In the genomic region with DNA sequence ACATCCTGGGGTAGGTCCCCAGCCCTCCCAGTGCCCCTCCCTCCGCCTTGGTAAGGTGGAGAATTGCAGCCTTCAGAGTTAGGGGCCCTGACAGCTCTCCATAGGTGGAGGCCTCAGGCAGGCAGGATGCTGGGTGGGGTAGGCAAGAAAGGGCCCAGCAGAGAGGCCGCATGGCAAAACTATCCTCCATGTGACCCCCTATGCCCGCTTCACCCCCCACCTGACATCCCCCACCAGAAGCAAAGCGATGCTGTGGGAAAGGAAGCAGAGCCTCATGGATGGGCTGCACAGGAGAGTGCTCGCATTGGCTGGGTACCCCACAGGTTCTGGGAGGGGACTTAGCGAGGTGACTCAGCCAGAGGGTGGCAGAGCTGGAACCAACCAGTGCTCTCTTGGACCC, we compare ENCODE assay signal across 40 cellular contexts. TPM values are rescaled to one million over a fixed set of nuclear protein-coding genes. Genes with fewer than 3 reads are reported as not detected.
DNase-seq lines count a peak whose midpoint lies in the region; ATAC-seq, FAIRE-seq and TF ChIP-seq lines count a peak whose summit lies in the region.
"Had no signal": no experiment of that assay in that cellular context is flagged by ENCODE, and none has a peak within 500 bp of the region (broad histone marks: within the 10 kb centered on the region; RNA-seq: fewer than 3 reads in every experiment).

No MANE protein-coding gene starts in this region.

- no peak for TF ChIP-seq RAD21 in H1 (IDR thresholded peaks at IDR 0.05 in 1 of 2, conservative IDR thresholded peaks at IDR 0.05 in 1 of 2; ENCODE audit: low read depth in 2 of 2, low read length in 2 of 2)

- H3K23me2 ChIP-seq in H1 (ENCODE audit: low read depth, low read length) = no peaks in the 10 kb centered on the region; the same call in 1 of the 2 replicates

- no peak overlapping the region for H3K4me3 Mint-ChIP-seq in activated CD8-positive, alpha-beta memory T cell treated with anti-CD3 and anti-CD28 coated beads, Interleukin-2, amount 10 ng/mL, durations not matched to agents 7 days and 5 days
- H3K4me3 Mint-ChIP-seq: activated naive CD8-positive, alpha-beta T cell treated with anti-CD3 and anti-CD28 coated beads, Interleukin-2, amount 10 ng/mL, durations not matched to agents 7 days and 5 days; natural killer cell treated with Interleukin-12 subunit alpha and Interleukin-12 subunit beta and Interleukin-15 and Interleukin-18, amount 100 ng/mL, for 72 hours had no signal

- H4K8ac ChIP-seq in H1 (ENCODE audit: extremely low read depth, insufficient read depth, low read length) (peak overlapping the region; percentile 52; the same call in 1 of the 2 replicates), trophoblast cell (ENCODE audit: low read depth, low read length) (no peak overlapping the region)

- H3K79me2 ChIP-seq in H1 (ENCODE audit: control insufficient read depth in 1 of 2, insufficient read depth in 2 of 2, low read length in 2 of 2) = no peaks in the 10 kb centered on the region
- no peaks in the 10 kb centered on the region for H3K79me2 ChIP-seq in trophoblast cell (ENCODE audit: control insufficient read depth, insufficient read depth, low read length, poor library complexity)

- H3K56ac ChIP-seq in H1 (replicated peaks; ENCODE audit: insufficient read length, low read depth, low read length) = no peak overlapping the region

- TF ChIP-seq EP300 in H1 (IDR thresholded peaks at IDR 0.05; ENCODE audit: borderline replicate concordance in 1 of 2, low read depth in 2 of 2, low read length in 2 of 2) = no peak

- H3K9me3 ChIP-seq in H1 (ENCODE audit: insufficient read depth in 2 of 2, low read depth in 1 of 2, low read length in 1 of 2) (no peaks in the 10 kb centered on the region), lower lobe of right lung (no peaks in the 10 kb centered on the region), trophoblast cell (ENCODE audit: insufficient read depth, low read depth, low read length) (no peaks in the 10 kb centered on the region)
- H3K9me3 ChIP-seq: ascending aorta, gastroesophageal sphincter, SJSA1, thyroid gland had no signal

- POLR2A ChIA-PET in H1 (lab: Charles Lee; ENCODE audit: partially characterized antibody) = interaction anchor here (0.7 kb wide), 1 partner anchor 93 kb away, joined by 3 read pairs; no protein-coding TSS in a partner anchor

- H2AFZ ChIP-seq in H1 (ENCODE audit: low read length) (no peak overlapping the region), trophoblast cell (ENCODE audit: insufficient read depth, low read length, poor library complexity) (no peak overlapping the region)

- no peak overlapping the region for H2BK15ac ChIP-seq in H1 (ENCODE audit: low read length)

- 80% methylated on average over 6 of the region's 6 CpGs; no CpG with 5 or more reads in 1 of the 2 experiments for WGBS in H1 (ENCODE audit: extremely low coverage in 1 of 2, insufficient coverage in 1 of 2, insufficient read length in 1 of 2, insufficient replicate concordance in 2 of 2, low coverage in 1 of 2, low lambda C conversion rate in 2 of 2, missing lambda C conversion rate in 1 of 2), 2 experiments
- no CpG with 5 or more reads among the region's 6 CpGs for WGBS in trophoblast cell (ENCODE audit: extremely low coverage, insufficient coverage, insufficient read length)

- H3K9ac ChIP-seq in H1 (replicated peaks in 1 of 4; ENCODE audit: extremely low read depth in 1 of 4, low read depth in 3 of 4, low read length in 3 of 4) (no peak overlapping the region), trophoblast cell (ENCODE audit: low read length) (no peak overlapping the region)

- H2BK20ac ChIP-seq in H1 (ENCODE audit: low read length) = no peak overlapping the region

- no peaks in the 10 kb centered on the region for H3K9me3 Mint-ChIP-seq in activated CD8-positive, alpha-beta memory T cell treated with anti-CD3 and anti-CD28 coated beads, Interleukin-2, amount 10 ng/mL, durations not matched to agents 7 days and 5 days (ENCODE audit: low read depth)
- H3K9me3 Mint-ChIP-seq: activated naive CD8-positive, alpha-beta T cell treated with anti-CD3 and anti-CD28 coated beads, Interleukin-2, amount 10 ng/mL, durations not matched to agents 7 days and 5 days; natural killer cell treated with Interleukin-12 subunit alpha and Interleukin-12 subunit beta and Interleukin-15 and Interleukin-18, amount 100 ng/mL, for 72 hours had no signal

- H3K27me3 ChIP-seq in H1 (replicated peaks in 1 of 4; ENCODE audit: control insufficient read depth in 3 of 4, extremely low read depth in 1 of 4, insufficient read depth in 3 of 4, low read length in 3 of 4) = no peaks in the 10 kb centered on the region
- H3K27me3 ChIP-seq in lower lobe of right lung (ENCODE audit: low read depth) = no peaks in the 10 kb centered on the region
- no peaks in the 10 kb centered on the region for H3K27me3 ChIP-seq in trophoblast cell (ENCODE audit: insufficient read depth, low read length)
- H3K27me3 ChIP-seq: ascending aorta, cardiac muscle cell, thyroid gland had no signal

- DNase-seq in activated CD8-positive, alpha-beta memory T cell treated with anti-CD3 and anti-CD28 coated beads for 24 hours = peak; percentile 47
- no peak for DNase-seq in activated CD8-positive, alpha-beta memory T cell treated with anti-CD3 and anti-CD28 coated beads, Interleukin-2, amount 10 ng/mL, durations not matched to agents 7 days and 5 days
- no peak for DNase-seq in H1 (ENCODE audit: low read depth in 1 of 2, low spot score in 2 of 2)
- DNase-seq in lower lobe of right lung = no peak
- peak; percentile 27 for DNase-seq in ureter (ENCODE audit: low spot score)
- no peak for DNase-seq in GM19240 (ENCODE audit: insufficient read length, low spot score)
- no peak for DNase-seq in GM12892 (ENCODE audit: insufficient read length)
- DNase-seq in trophoblast cell = no peak
- DNase-seq: 8988T; activated CD4-positive, alpha-beta T cell treated with anti-CD3 and anti-CD28 coated beads for 4 hours; activated gamma-delta T cell; activated naive CD8-positive, alpha-beta T cell treated with anti-CD3 and anti-CD28 coated beads, Interleukin-2, amount 10 ng/mL, durations not matched to agents 7 days and 5 days; activated T-cell treated with anti-CD3 and anti-CD28 coated beads, Interleukin-2, amount 50 U/mL, for 1 hour; Calu3; cortex of kidney; DMS79; kidney glomerular epithelial cell; mammary epithelial cell; NCI-H1105; NCI-H187; NCI-H2171; NCI-H82; small intestine; stimulated activated CD4-positive, alpha-beta T cell treated with anti-CD3 and anti-CD28 coated beads, Interleukin-1b, Interleukin-23, amount 100 ng/mL, for 48 hours; stimulated activated naive CD8-positive, alpha-beta T cell treated with anti-CD3 and anti-CD28 coated beads, Interleukin-15, Interleukin-2, amounts not matched to agents 100 U/mL and 50 U/mL, for 24 hours; T1000; thyroid gland had no signal

- intact Hi-C loops in lower lobe of right lung (cut with DNase I) = no loop called here

- H3K27me3 Mint-ChIP-seq in activated CD8-positive, alpha-beta memory T cell treated with anti-CD3 and anti-CD28 coated beads, Interleukin-2, amount 10 ng/mL, durations not matched to agents 7 days and 5 days = peaks cover 11% of the 10 kb centered on the region

- no peak overlapping the region for H4K5ac ChIP-seq in H1 (ENCODE audit: insufficient read length, low read depth, low read length)

- H3K27ac ChIP-seq in H1 (ENCODE audit: low read depth, low read length) (no peak overlapping the region), lower lobe of right lung (peak overlapping the region; percentile 80), trophoblast cell (ENCODE audit: low read depth, low read length) (no peak overlapping the region)
- H3K27ac ChIP-seq: ascending aorta, gastroesophageal sphincter, SJSA1, thyroid gland, VCaP had no signal

- no peak for ATAC-seq in activated CD8-positive, alpha-beta memory T cell treated with anti-CD3 and anti-CD28 coated beads, Interleukin-2, amount 10 ng/mL, durations not matched to agents 7 days and 5 days
- no peak for ATAC-seq in lower lobe of right lung
- ATAC-seq: gastroesophageal sphincter; natural killer cell treated with Interleukin-12 subunit alpha and Interleukin-12 subunit beta and Interleukin-15 and Interleukin-18, amount 100 ng/mL, for 72 hours; stimulated activated naive CD8-positive, alpha-beta T cell treated with anti-CD3 and anti-CD28 coated beads, Interleukin-15, Interleukin-2, amounts not matched to agents 100 U/mL and 50 U/mL, for 24 hours had no signal

- FAIRE-seq in H1 (lab: Jason Lieb, UNC) = no peak
- no peak for FAIRE-seq in GM12892 (lab: Jason Lieb, UNC)
- FAIRE-seq: G401.6, small intestine had no signal

- H2AK5ac ChIP-seq in H1 (ENCODE audit: low read depth, low read length) (no peak overlapping the region), trophoblast cell (ENCODE audit: low read length) (no peak overlapping the region)

- H2BK12ac ChIP-seq in H1 (ENCODE audit: low read depth, low read length) (no peak overlapping the region), trophoblast cell (ENCODE audit: low read length) (no peak overlapping the region)

- H3K23ac ChIP-seq in H1 (ENCODE audit: insufficient read length) (no peak overlapping the region), trophoblast cell (ENCODE audit: low read length) (no peak overlapping the region)

- no peaks in the 10 kb centered on the region for H3K79me1 ChIP-seq in H1 (ENCODE audit: low read depth, low read length)
- H3K79me1 ChIP-seq in trophoblast cell (ENCODE audit: low read length) = no peaks in the 10 kb centered on the region

- H3K36me3 ChIP-seq in H1 (ENCODE audit: control insufficient read depth in 2 of 4, insufficient read depth in 4 of 4, low read length in 3 of 4) (no peaks in the 10 kb centered on the region), lower lobe of right lung (no peaks in the 10 kb centered on the region), trophoblast cell (ENCODE audit: control insufficient read depth in 1 of 2, insufficient read depth in 2 of 2, low read length in 2 of 2) (no peaks in the 10 kb centered on the region)
- H3K36me3 ChIP-seq: ascending aorta, cardiac muscle cell, gastroesophageal sphincter, SJSA1, thyroid gland had no signal

- TF ChIP-seq CTCF in H1 (IDR thresholded peaks at IDR 0.05; ENCODE audit: control extremely low read depth in 1 of 3, insufficient read depth in 1 of 3, low read depth in 1 of 3, low read length in 3 of 3) (no peak), lower lobe of right lung (IDR thresholded peaks at IDR 0.05) (no peak)

- H3K27ac Mint-ChIP-seq in activated CD8-positive, alpha-beta memory T cell treated with anti-CD3 and anti-CD28 coated beads, Interleukin-2, amount 10 ng/mL, durations not matched to agents 7 days and 5 days = no peak overlapping the region
- H3K27ac Mint-ChIP-seq: activated naive CD8-positive, alpha-beta T cell treated with anti-CD3 and anti-CD28 coated beads, Interleukin-2, amount 10 ng/mL, durations not matched to agents 7 days and 5 days; natural killer cell treated with Interleukin-12 subunit alpha and Interleukin-12 subunit beta and Interleukin-15 and Interleukin-18, amount 100 ng/mL, for 72 hours had no signal

- H2BK5ac ChIP-seq in H1 (ENCODE audit: low read depth, low read length) = no peak overlapping the region
- H2BK5ac ChIP-seq in trophoblast cell (ENCODE audit: low read depth, low read length, poor library complexity) = no peak overlapping the region

- H3K4me3 ChIP-seq in H1 (ENCODE audit: extremely low read depth in 1 of 4, insufficient read depth in 2 of 4, low read depth in 3 of 4, low read length in 4 of 4) = no peak overlapping the region
- H3K4me3 ChIP-seq in lower lobe of right lung = peak overlapping the region; percentile 44
- H3K4me3 ChIP-seq in trophoblast cell (ENCODE audit: low read depth, low read length) = no peak overlapping the region
- H3K4me3 ChIP-seq: ascending aorta, cardiac muscle cell, gastroesophageal sphincter, SJSA1, thyroid gland had no signal

- no peak overlapping the region for H3K4ac ChIP-seq in H1 (replicated peaks; ENCODE audit: insufficient read length, low read depth, low read length)
- no peak overlapping the region for H3K4ac ChIP-seq in trophoblast cell (ENCODE audit: low read depth, low read length)

- H4K12ac ChIP-seq in trophoblast cell (ENCODE audit: low read depth, low read length) = no peak overlapping the region

- H3K14ac ChIP-seq in H1 (ENCODE audit: insufficient read length) (no peak overlapping the region), trophoblast cell (ENCODE audit: low read length) (no peak overlapping the region)

- peaks cover 7% of the 10 kb centered on the region for H3K4me1 Mint-ChIP-seq in activated CD8-positive, alpha-beta memory T cell treated with anti-CD3 and anti-CD28 coated beads, Interleukin-2, amount 10 ng/mL, durations not matched to agents 7 days and 5 days

- H3K18ac ChIP-seq in H1 (ENCODE audit: extremely low read depth, low read length) = no peak overlapping the region
- no peak overlapping the region for H3K18ac ChIP-seq in trophoblast cell (ENCODE audit: low read length)

- H2BK120ac ChIP-seq in H1 (replicated peaks; ENCODE audit: low read depth, low read length) (no peak overlapping the region), trophoblast cell (ENCODE audit: insufficient read depth, low read length, poor library complexity) (no peak overlapping the region)

- no peak for TF ChIP-seq POLR2A in H1 (IDR thresholded peaks at IDR 0.05; ENCODE audit: control extremely low read depth in 1 of 2, low read depth in 2 of 2, low read length in 2 of 2)
- TF ChIP-seq POLR2A in GM12892 (IDR thresholded peaks at IDR 0.05; ENCODE audit: low read depth, low read length) = no peak

- H4K91ac ChIP-seq in H1 (replicated peaks; ENCODE audit: insufficient read length, low read length) (no peak overlapping the region), trophoblast cell (ENCODE audit: low read depth, low read length) (no peak overlapping the region)

- no peaks in the 10 kb centered on the region for H4K20me1 ChIP-seq in H1 (replicated peaks in 1 of 2; ENCODE audit: control insufficient read depth in 1 of 2, insufficient read depth in 2 of 2, low read length in 2 of 2)

- no peaks in the 10 kb centered on the region for H3K36me3 Mint-ChIP-seq in activated CD8-positive, alpha-beta memory T cell treated with anti-CD3 and anti-CD28 coated beads, Interleukin-2, amount 10 ng/mL, durations not matched to agents 7 days and 5 days
- H3K36me3 Mint-ChIP-seq: activated naive CD8-positive, alpha-beta T cell treated with anti-CD3 and anti-CD28 coated beads, Interleukin-2, amount 10 ng/mL, durations not matched to agents 7 days and 5 days; natural killer cell treated with Interleukin-12 subunit alpha and Interleukin-12 subunit beta and Interleukin-15 and Interleukin-18, amount 100 ng/mL, for 72 hours had no signal

- H3K4me2 ChIP-seq in H1 (ENCODE audit: insufficient read depth in 1 of 2, low read depth in 2 of 2, low read length in 2 of 2) = no peak overlapping the region
- no peak overlapping the region for H3K4me2 ChIP-seq in trophoblast cell (ENCODE audit: low read length)

- CTCF ChIA-PET in activated CD8-positive, alpha-beta memory T cell treated with anti-CD3 and anti-CD28 coated beads, Interleukin-2, amount 10 ng/mL, durations not matched to agents 7 days and 5 days (lab: Charles Lee) = no interaction called here
- CTCF ChIA-PET in H1 (lab: Charles Lee; ENCODE audit: partially characterized antibody) = interaction anchor here (1.6 to 2.6 kb wide), 2 partner anchors 136 kb away, joined by 9 to 32 read pairs; no protein-coding TSS in a partner anchor

- H3K4me1 ChIP-seq in H1 (replicated peaks in 1 of 4; ENCODE audit: control insufficient read depth in 3 of 4, insufficient read depth in 4 of 4, low read length in 3 of 4) = no peaks in the 10 kb centered on the region; a peak in 1 of 7 replicates
- peaks cover 12% of the 10 kb centered on the region for H3K4me1 ChIP-seq in lower lobe of right lung
- peaks cover 10 to 15% of the 10 kb centered on the region in 2 experiments for H3K4me1 ChIP-seq in trophoblast cell (ENCODE audit: control insufficient read depth in 1 of 2, insufficient read depth in 2 of 2, low read length in 2 of 2)
- H3K4me1 ChIP-seq: ascending aorta, gastroesophageal sphincter, SJSA1, thyroid gland had no signal

RNA-seq across cellular contexts. Expression of gene S100A9, which starts 1.6 kb away (rescaled TPM):
- total RNA-seq in activated CD8-positive, alpha-beta memory T cell treated with anti-CD3 and anti-CD28 coated beads, Interleukin-2, amount 10 ng/mL, durations not matched to agents 7 days and 5 days = not detected
- total RNA-seq in H1 (2021; fragmentation: NEBNext Ultra II Directional; extraction: Animal tissue kit (Norgen Biotek cat#: 25700)) = not detected in 2 replicates
- polyA plus RNA-seq in H1 (2011; rRNA removed) = not detected in 2 replicates
- not detected for polyA plus RNA-seq in H1 (2011; cell fraction: cytosol; rRNA removed)
- not detected for polyA plus RNA-seq in H1 (2011; cell fraction: nucleus; rRNA removed)
- not detected in 4 replicates for polyA plus RNA-seq in H1 (2012, experiment 1 of 2)
- not detected for polyA plus RNA-seq in H1 (2012, experiment 2 of 2)
- polyA plus RNA-seq in H1 (2013, experiment 1 of 2) = not detected
- not detected for polyA plus RNA-seq in H1 (2013, experiment 2 of 2)
- polyA minus RNA-seq in H1 (2011; rRNA and poly(A)+ RNA removed) = not detected in 2 replicates
- not detected for polyA minus RNA-seq in H1 (2011; cell fraction: cytosol; rRNA and poly(A)+ RNA removed)
- not detected for polyA minus RNA-seq in H1 (2011; cell fraction: nucleus; rRNA and poly(A)+ RNA removed)
- total RNA-seq in lower lobe of right lung = 911 TPM
- total RNA-seq in ureter = 151 TPM
- polyA plus RNA-seq in GM12892 (2012; ENCODE audit: missing spikeins) = 0.59 TPM
- polyA plus RNA-seq in trophoblast cell (2013) = 1.0 and 1.1 TPM in 2 replicates
- total RNA-seq: activated CD8-positive, alpha-beta memory T cell treated with anti-CD3 and anti-CD28 coated beads for 36 hours; HT1080; SJSA1 had no signal
- polyA plus RNA-seq: cardiac muscle cell had no signal

RNA-seq across cellular contexts. Expression of gene PGLYRP4, which starts 10.6 kb away (rescaled TPM):
- total RNA-seq in activated CD8-positive, alpha-beta memory T cell treated with anti-CD3 and anti-CD28 coated beads, Interleukin-2, amount 10 ng/mL, durations not matched to agents 7 days and 5 days = not detected
- total RNA-seq in H1 (2021; fragmentation: NEBNext Ultra II Directional; extraction: Animal tissue kit (Norgen Biotek cat#: 25700)) = not detected in 2 replicates
- polyA plus RNA-seq in H1 (2011; rRNA removed) = not detected in 2 replicates
- not detected for polyA plus RNA-seq in H1 (2011; cell fraction: cytosol; rRNA removed)
- polyA plus RNA-seq in H1 (2011; cell fraction: nucleus; rRNA removed) = not detected
- polyA plus RNA-seq in H1 (2012, experiment 1 of 2) = not detected in 4 replicates
- not detected for polyA plus RNA-seq in H1 (2012, experiment 2 of 2)
- polyA plus RNA-seq in H1 (2013, experiment 1 of 2) = not detected
- not detected for polyA plus RNA-seq in H1 (2013, experiment 2 of 2)
- polyA minus RNA-seq in H1 (2011; rRNA and poly(A)+ RNA removed) = not detected in 2 replicates
- polyA minus RNA-seq in H1 (2011; cell fraction: cytosol; rRNA and poly(A)+ RNA removed) = not detected
- not detected for polyA minus RNA-seq in H1 (2011; cell fraction: nucleus; rRNA and poly(A)+ RNA removed)
- total RNA-seq in lower lobe of right lung (0.30 TPM), ureter (0.60 TPM)
- 2.6 TPM for polyA plus RNA-seq in GM12892 (2012; ENCODE audit: missing spikeins)
- polyA plus RNA-seq in trophoblast cell (2013) = 3.6 and 3.8 TPM in 2 replicates
- total RNA-seq: activated CD8-positive, alpha-beta memory T cell treated with anti-CD3 and anti-CD28 coated beads for 36 hours; activated naive CD8-positive, alpha-beta T cell treated with anti-CD3 and anti-CD28 coated beads, Interleukin-2, amount 10 ng/mL, durations not matched to agents 7 days and 5 days; ascending aorta; cardiac muscle cell; gastroesophageal sphincter; HT1080; mucosa of gallbladder; natural killer cell treated with Interleukin-12 subunit alpha and Interleukin-12 subunit beta and Interleukin-15 and Interleukin-18, amount 100 ng/mL, for 72 hours; NCI-H460; omental fat pad; RPMI7951; SJSA1; thyroid gland had no signal

RNA-seq across cellular contexts. Expression of gene S100A12, which starts 16.2 kb away (rescaled TPM):
- total RNA-seq in activated CD8-positive, alpha-beta memory T cell treated with anti-CD3 and anti-CD28 coated beads, Interleukin-2, amount 10 ng/mL, durations not matched to agents 7 days and 5 days = not detected
- not detected in 2 replicates for total RNA-seq in H1 (2021; fragmentation: NEBNext Ultra II Directional; extraction: Animal tissue kit (Norgen Biotek cat#: 25700))
- polyA plus RNA-seq in H1 (2011; rRNA removed) = not detected in 2 replicates
- polyA plus RNA-seq in H1 (2011; cell fraction: cytosol; rRNA removed) = not detected
- not detected for polyA plus RNA-seq in H1 (2011; cell fraction: nucleus; rRNA removed)
- not detected in 4 replicates for polyA plus RNA-seq in H1 (2012, experiment 1 of 2)
- not detected for polyA plus RNA-seq in H1 (2012, experiment 2 of 2)
- polyA plus RNA-seq in H1 (2013, experiment 1 of 2) = not detected
- not detected for polyA plus RNA-seq in H1 (2013, experiment 2 of 2)
- not detected in 2 replicates for polyA minus RNA-seq in H1 (2011; rRNA and poly(A)+ RNA removed)
- not detected for polyA minus RNA-seq in H1 (2011; cell fraction: cytosol; rRNA and poly(A)+ RNA removed)
- polyA minus RNA-seq in H1 (2011; cell fraction: nucleus; rRNA and poly(A)+ RNA removed) = not detected
- total RNA-seq in lower lobe of right lung = 54.9 TPM
- not detected for total RNA-seq in ureter
- not detected for polyA plus RNA-seq in GM12892 (2012; ENCODE audit: missing spikeins)
- not detected in 2 replicates for polyA plus RNA-seq in trophoblast cell (2013)
- total RNA-seq: activated CD8-positive, alpha-beta memory T cell treated with anti-CD3 and anti-CD28 coated beads for 36 hours; activated naive CD8-positive, alpha-beta T cell treated with anti-CD3 and anti-CD28 coated beads, Interleukin-2, amount 10 ng/mL, durations not matched to agents 7 days and 5 days; ascending aorta; Calu3; cardiac muscle cell; HT1080; natural killer cell treated with Interleukin-12 subunit alpha and Interleukin-12 subunit beta and Interleukin-15 and Interleukin-18, amount 100 ng/mL, for 72 hours; NCI-H460; RPMI7951; SJSA1; thyroid gland had no signal
- polyA plus RNA-seq: cardiac muscle cell had no signal

RNA-seq across cellular contexts. Expression of gene S100A8, which starts 31.6 kb away (rescaled TPM):
- total RNA-seq in activated CD8-positive, alpha-beta memory T cell treated with anti-CD3 and anti-CD28 coated beads, Interleukin-2, amount 10 ng/mL, durations not matched to agents 7 days and 5 days = not detected
- not detected in 2 replicates for total RNA-seq in H1 (2021; fragmentation: NEBNext Ultra II Directional; extraction: Animal tissue kit (Norgen Biotek cat#: 25700))
- not detected in 2 replicates for polyA plus RNA-seq in H1 (2011; rRNA removed)
- polyA plus RNA-seq in H1 (2011; cell fraction: cytosol; rRNA removed) = not detected
- not detected for polyA plus RNA-seq in H1 (2011; cell fraction: nucleus; rRNA removed)
- not detected in 4 replicates for polyA plus RNA-seq in H1 (2012, experiment 1 of 2)
- not detected for polyA plus RNA-seq in H1 (2012, experiment 2 of 2)
- polyA plus RNA-seq in H1 (2013, experiment 1 of 2) = not detected
- polyA plus RNA-seq in H1 (2013, experiment 2 of 2) = not detected
- not detected in 2 replicates for polyA minus RNA-seq in H1 (2011; rRNA and poly(A)+ RNA removed)
- not detected for polyA minus RNA-seq in H1 (2011; cell fraction: cytosol; rRNA and poly(A)+ RNA removed)
- polyA minus RNA-seq in H1 (2011; cell fraction: nucleus; rRNA and poly(A)+ RNA removed) = not detected
- total RNA-seq in lower lobe of right lung (622 TPM), ureter (31.6 TPM)
- not detected for polyA plus RNA-seq in GM12892 (2012; ENCODE audit: missing spikeins)
- not detected in 2 replicates for polyA plus RNA-seq in trophoblast cell (2013)
- total RNA-seq: activated CD8-positive, alpha-beta memory T cell treated with anti-CD3 and anti-CD28 coated beads for 36 hours; Calu3; cardiac muscle cell; HT1080; NCI-H460; SJSA1 had no signal

RNA-seq across cellular contexts. Expression of gene PGLYRP3, which starts 46.5 kb away (rescaled TPM):
- total RNA-seq in activated CD8-positive, alpha-beta memory T cell treated with anti-CD3 and anti-CD28 coated beads, Interleukin-2, amount 10 ng/mL, durations not matched to agents 7 days and 5 days = not detected
- not detected in 2 replicates for total RNA-seq in H1 (2021; fragmentation: NEBNext Ultra II Directional; extraction: Animal tissue kit (Norgen Biotek cat#: 25700))
- polyA plus RNA-seq in H1 (2011; rRNA removed) = not detected in 2 replicates
- polyA plus RNA-seq in H1 (2011; cell fraction: cytosol; rRNA removed) = not detected
- polyA plus RNA-seq in H1 (2011; cell fraction: nucleus; rRNA removed) = not detected
- polyA plus RNA-seq in H1 (2012, experiment 1 of 2) = not detected in 4 replicates
- polyA plus RNA-seq in H1 (2012, experiment 2 of 2) = not detected
- polyA plus RNA-seq in H1 (2013, experiment 1 of 2) = not detected
- not detected for polyA plus RNA-seq in H1 (2013, experiment 2 of 2)
- polyA minus RNA-seq in H1 (2011; rRNA and poly(A)+ RNA removed) = not detected in 2 replicates
- not detected for polyA minus RNA-seq in H1 (2011; cell fraction: cytosol; rRNA and poly(A)+ RNA removed)
- not detected for polyA minus RNA-seq in H1 (2011; cell fraction: nucleus; rRNA and poly(A)+ RNA removed)
- total RNA-seq in lower lobe of right lung = not detected
- not detected for total RNA-seq in ureter
- 0.23 TPM for polyA plus RNA-seq in GM12892 (2012; ENCODE audit: missing spikeins)
- polyA plus RNA-seq in trophoblast cell (2013) = 0.12 and 0.25 TPM in 2 replicates
- total RNA-seq: activated CD8-positive, alpha-beta memory T cell treated with anti-CD3 and anti-CD28 coated beads for 36 hours; activated naive CD8-positive, alpha-beta T cell treated with anti-CD3 and anti-CD28 coated beads, Interleukin-2, amount 10 ng/mL, durations not matched to agents 7 days and 5 days; ascending aorta; Calu3; cardiac muscle cell; HT1080; mucosa of gallbladder; natural killer cell treated with Interleukin-12 subunit alpha and Interleukin-12 subunit beta and Interleukin-15 and Interleukin-18, amount 100 ng/mL, for 72 hours; NCI-H460; omental fat pad; RPMI7951; SJSA1; thyroid gland had no signal
- polyA plus RNA-seq: cardiac muscle cell, small intestine had no signal

Comparison
In these comparisons a context has a peak if more than half of its experiments do, and no peak if none do; other contexts are left out.
1. DNase-seq: peak in activated CD8-positive, alpha-beta memory T cell treated with anti-CD3 and anti-CD28 coated beads for 24 hours (single experiment) and ureter (single experiment); none in activated CD8-positive, alpha-beta memory T cell treated with anti-CD3 and anti-CD28 coated beads, Interleukin-2, amount 10 ng/mL, durations not matched to agents 7 days and 5 days (single experiment), H1 (0 of 2), lower lobe of right lung (single experiment), GM19240 (single experiment), GM12892 (single experiment) and trophoblast cell (0 of 2).
2. RNA of gene S100A9, which starts 1.6 kb away (total RNA-seq): 911 TPM in lower lobe of right lung (single experiment) and 151 TPM in ureter (single experiment); not detected in activated CD8-positive, alpha-beta memory T cell treated with anti-CD3 and anti-CD28 coated beads, Interleukin-2, amount 10 ng/mL, durations not matched to agents 7 days and 5 days and not detected in H1; every median in the first group is over 100 times any median in the second.
3. RNA of gene S100A12, which starts 16.2 kb away (total RNA-seq): 54.9 TPM in lower lobe of right lung (single experiment); not detected in ureter (single experiment), not detected in activated CD8-positive, alpha-beta memory T cell treated with anti-CD3 and anti-CD28 coated beads, Interleukin-2, amount 10 ng/mL, durations not matched to agents 7 days and 5 days and not detected in H1; every median in the first group is over 10 times any median in the second.